In the genomic region with DNA sequence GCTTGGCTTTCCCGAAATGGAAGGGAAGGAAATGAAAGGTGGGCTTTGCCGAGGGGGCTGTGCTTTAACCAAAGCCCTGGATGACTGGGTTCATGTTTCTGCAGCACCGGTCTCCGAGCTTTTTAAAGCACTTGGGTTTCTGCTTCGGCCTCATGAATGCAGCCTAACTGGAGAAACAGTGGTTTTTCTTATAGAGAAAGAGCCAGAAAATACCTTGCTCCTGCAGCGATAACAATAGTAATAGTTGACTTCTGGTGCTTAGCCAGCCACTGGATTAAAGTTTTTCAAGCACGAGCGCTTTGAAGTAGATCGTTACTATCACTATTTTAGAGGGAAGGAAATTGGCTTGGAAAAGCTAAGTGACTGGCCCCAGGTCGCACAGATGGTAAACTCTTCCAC, we compare ENCODE assay signal across 8 cellular contexts. TPM values are rescaled to one million over a fixed set of nuclear protein-coding genes. Genes with fewer than 3 reads are reported as not detected.
A peak's percentile ranks its signal among the peaks of the same experiment; 100 is the strongest.
DNase-seq lines count a peak whose midpoint lies in the region; ATAC-seq and TF ChIP-seq lines count a peak whose summit lies in the region.

No MANE protein-coding gene starts in this region.

- H3K36me3 ChIP-seq in kidney epithelial cell (ENCODE audit: control insufficient read depth, insufficient read depth, low read length) (no peaks in the 10 kb centered on the region), suprapubic skin (no peaks in the 10 kb centered on the region)

- TF ChIP-seq CTCF in kidney epithelial cell (IDR thresholded peaks at IDR 0.05; ENCODE audit: insufficient read depth, low read length, poor library complexity, severe bottlenecking), result no peak
- no peak for TF ChIP-seq CTCF in suprapubic skin (IDR thresholded peaks at IDR 0.05)

- peaks cover 52% of the 10 kb centered on the region for H3K4me1 ChIP-seq in suprapubic skin

- H3K4me3 Mint-ChIP-seq in activated CD4-positive, alpha-beta T cell treated with anti-CD3 and anti-CD28 coated beads for 36 hours, result peak overlapping the region; percentile 83
- H3K4me3 Mint-ChIP-seq in activated naive CD8-positive, alpha-beta T cell treated with anti-CD3 and anti-CD28 coated beads for 36 hours, result peak overlapping the region; percentile 88

- H3K4me1 Mint-ChIP-seq in activated CD4-positive, alpha-beta T cell treated with anti-CD3 and anti-CD28 coated beads for 36 hours, result peaks cover 30% of the 10 kb centered on the region
- peaks cover 26% of the 10 kb centered on the region for H3K4me1 Mint-ChIP-seq in activated naive CD8-positive, alpha-beta T cell treated with anti-CD3 and anti-CD28 coated beads for 36 hours

- no peaks in the 10 kb centered on the region for H3K27me3 Mint-ChIP-seq in activated CD4-positive, alpha-beta T cell treated with anti-CD3 and anti-CD28 coated beads for 36 hours
- H3K27me3 Mint-ChIP-seq in activated naive CD8-positive, alpha-beta T cell treated with anti-CD3 and anti-CD28 coated beads for 36 hours, result no peaks in the 10 kb centered on the region

- WGBS in suprapubic skin, result under 1% methylated on average over 10 of the region's 10 CpGs

- no peak for DNase-seq in activated CD4-positive, alpha-beta T cell treated with anti-CD3 and anti-CD28 coated beads for 36 hours
- no peak for DNase-seq in activated CD4-positive, alpha-beta T cell treated with anti-CD3 and anti-CD28 coated beads, Interleukin-2, amount 50 U/mL, for 48 hours
- no peak for DNase-seq in activated naive CD8-positive, alpha-beta T cell treated with anti-CD3 and anti-CD28 coated beads for 36 hours
- DNase-seq in kidney epithelial cell (ENCODE audit: low read depth), result no peak
- no peak for DNase-seq in suprapubic skin (ENCODE audit: low spot score in 2 of 2)
- DNase-seq in activated CD4-positive, alpha-beta T cell treated with anti-CD3 and anti-CD28 coated beads, Interleukin-2, amount 50 U/mL, for 4 hours, result no peak

- ATAC-seq in activated CD4-positive, alpha-beta T cell treated with anti-CD3 and anti-CD28 coated beads for 36 hours, result no peak
- peak; percentile 4 for ATAC-seq in HG03432 (IDR thresholded peaks at IDR 0.05; ENCODE audit: unreplicated experiment)
- no peak for ATAC-seq in HG02870 (IDR thresholded peaks at IDR 0.05; ENCODE audit: unreplicated experiment)

- POLR2A ChIA-PET in activated CD4-positive, alpha-beta T cell treated with anti-CD3 and anti-CD28 coated beads for 36 hours (lab: Charles Lee), result no interaction called here

- peak overlapping the region; percentile 93 for H3K27ac ChIP-seq in suprapubic skin

- H3K9me3 ChIP-seq in suprapubic skin, result no peaks in the 10 kb centered on the region

- TF ChIP-seq EP300 in suprapubic skin (IDR thresholded peaks at IDR 0.05), result no peak

- TF ChIP-seq POLR2A in suprapubic skin (IDR thresholded peaks at IDR 0.05), result no peak

- no peaks in the 10 kb centered on the region for H3K9me3 Mint-ChIP-seq in activated CD4-positive, alpha-beta T cell treated with anti-CD3 and anti-CD28 coated beads for 36 hours (ENCODE audit: low read depth)
- no peaks in the 10 kb centered on the region for H3K9me3 Mint-ChIP-seq in activated naive CD8-positive, alpha-beta T cell treated with anti-CD3 and anti-CD28 coated beads for 36 hours

- peak overlapping the region; percentile 87 for H3K27ac Mint-ChIP-seq in activated CD4-positive, alpha-beta T cell treated with anti-CD3 and anti-CD28 coated beads for 36 hours
- peak overlapping the region; percentile 47 for H3K27ac Mint-ChIP-seq in activated naive CD8-positive, alpha-beta T cell treated with anti-CD3 and anti-CD28 coated beads for 36 hours

- CTCF ChIA-PET in activated CD4-positive, alpha-beta T cell treated with anti-CD3 and anti-CD28 coated beads for 36 hours (lab: Charles Lee), result no interaction called here

- intact Hi-C loops in activated CD4-positive, alpha-beta T cell treated with anti-CD3 and anti-CD28 coated beads for 36 hours (cut with DNase I, micrococcal nuclease), result loop anchor here (1.0 to 10.0 kb wide), 5 partner anchors 66 to 964 kb away; a partner anchor contains a TSS

- no peaks in the 10 kb centered on the region for H3K36me3 Mint-ChIP-seq in activated CD4-positive, alpha-beta T cell treated with anti-CD3 and anti-CD28 coated beads for 36 hours (ENCODE audit: low read depth)
- no peaks in the 10 kb centered on the region for H3K36me3 Mint-ChIP-seq in activated naive CD8-positive, alpha-beta T cell treated with anti-CD3 and anti-CD28 coated beads for 36 hours

- peak overlapping the region; percentile 64 for H3K4me3 ChIP-seq in kidney epithelial cell (ENCODE audit: low read depth, low read length)
- H3K4me3 ChIP-seq in suprapubic skin, result peak overlapping the region; percentile 80

- H3K27me3 ChIP-seq in kidney epithelial cell (ENCODE audit: control insufficient read depth, insufficient read depth, low read length) (no peaks in the 10 kb centered on the region), suprapubic skin (no peaks in the 10 kb centered on the region)

RNA-seq across cellular contexts. Expression of a gene that starts 0.5 kb away (rescaled TPM):
- 10 to 100 TPM; 11.9 to 13.7 TPM for total RNA-seq in activated CD4-positive, alpha-beta T cell treated with anti-CD3 and anti-CD28 coated beads for 36 hours
- 10 to 100 TPM; 12.7 to 13.9 TPM for total RNA-seq in activated naive CD8-positive, alpha-beta T cell treated with anti-CD3 and anti-CD28 coated beads for 36 hours
- 40.6 and 43.5 TPM in 2 replicates for total RNA-seq in kidney epithelial cell
- total RNA-seq in suprapubic skin, result 10 to 100 TPM; 23.4 to 47.0 (median 44.2) TPM
